In genomic region chr2:178056345-178056744, GRCh38 we compare ENCODE assay signal across 8 cellular contexts. TPM values are rescaled to one million over a fixed set of nuclear protein-coding genes. Genes with fewer than 3 reads are reported as not detected.
"Had no signal": no experiment of that assay in that cellular context is flagged by ENCODE, and none has a peak within 500 bp of the region (broad histone marks: within the 10 kb centered on the region; RNA-seq: fewer than 3 reads in every experiment).

No MANE protein-coding gene starts in this region.

- H3K27ac Mint-ChIP-seq: IgD-negative memory B cell had no signal

- FAIRE-seq: HTR-8/SVneo, K562 had no signal

- H3K27me3 Mint-ChIP-seq: IgD-negative memory B cell had no signal

- ATAC-seq: K562 had no signal

- H3K4me3 Mint-ChIP-seq: IgD-negative memory B cell had no signal

- H3K4me1 Mint-ChIP-seq: IgD-negative memory B cell had no signal

- H3K27ac ChIP-seq: HL-60 had no signal

- H3K36me3 Mint-ChIP-seq: IgD-negative memory B cell had no signal

- H3K4me3 ChIP-seq: K562 had no signal

- DNase-seq: IMR-90, KBM-7, KG1 had no signal

RNA-seq across cellular contexts. Expression of gene PDE11A, which starts 16.2 kb away (rescaled TPM):
- total RNA-seq: HT-29 had no signal
- polyA plus RNA-seq: IgD-negative memory B cell had no signal
